Comparison of ENCODE assay signal across 19 cellular contexts in genomic region chr1:209723265-209723664, GRCh38. TPM values are rescaled to one million over a fixed set of nuclear protein-coding genes. Genes with fewer than 3 reads are reported as not detected.
DNase-seq lines count a peak whose midpoint lies in the region; ATAC-seq lines count a peak whose summit lies in the region.
"Had no signal": no experiment of that assay in that cellular context is flagged by ENCODE, and none has a peak within 500 bp of the region (broad histone marks: within the 10 kb centered on the region; RNA-seq: fewer than 3 reads in every experiment).

No MANE protein-coding gene starts in this region.

- WGBS in aorta, 2 donors: 89 to 96% methylated on average over 3 of the region's 3 CpGs

- intact Hi-C loops in aorta (cut with DNase I): no loop called here

- H3K27ac Mint-ChIP-seq in T-helper 1 cell treated with Interleukin-12 subunit alpha and Interleukin-12 subunit beta and Interleukin-4 antibody, amounts not matched to agents 30 μg/mL and 1 μg/mL, for 36 hours: peak overlapping the region; percentile 100
- H3K27ac Mint-ChIP-seq in activated naive CD4-positive, alpha-beta T cell treated with anti-CD3 and anti-CD28 coated beads, Interleukin-2, amount 50 U/mL, for 24 hours: peak overlapping the region; percentile 100
- peak overlapping the region; percentile 71 for H3K27ac Mint-ChIP-seq in stimulated activated effector memory CD8-positive, alpha-beta T cell treated with anti-CD3 and anti-CD28 coated beads, Interleukin-12 subunit alpha, Interleukin-12 subunit beta, amount 100 ng/mL, for 72 hours

- DNase-seq in T-helper 1 cell (no peak), NCI-H1436 treated with DMSO at 0.1 percent for 48 hours (lab: John Stamatoyannopoulos, UW) (no peak), aorta (no peak)
- no peak for DNase-seq in activated naive CD4-positive, alpha-beta T cell treated with Interleukin-2 at 50 U/mL for 16 hours
- no peak for DNase-seq in stimulated activated effector memory CD8-positive, alpha-beta T cell treated with anti-CD3 and anti-CD28 coated beads, Interleukin-12 subunit alpha, Interleukin-12 subunit beta, amount 100 ng/mL, for 72 hours (ENCODE audit: low spot score in 2 of 2)
- DNase-seq: AML-193; DMS79 treated with DMSO at 0.1 percent for 48 hours; GOT3; KBM-7; NCI-H1105; NCI-H1694 treated with DMSO at 0.1 percent for 48 hours; NK-92 treated with Interleukin-12 subunit alpha and Interleukin-12 subunit beta, amount 100 ng/mL, for 24 hours had no signal

- no peaks in the 10 kb centered on the region for H3K27me3 Mint-ChIP-seq in T-helper 1 cell treated with Interleukin-12 subunit alpha and Interleukin-12 subunit beta and Interleukin-4 antibody, amounts not matched to agents 30 μg/mL and 1 μg/mL, for 36 hours (ENCODE audit: low read depth)
- H3K27me3 Mint-ChIP-seq in activated naive CD4-positive, alpha-beta T cell treated with anti-CD3 and anti-CD28 coated beads, Interleukin-2, amount 50 U/mL, for 24 hours: no peaks in the 10 kb centered on the region

- no peak overlapping the region for H3K4me3 ChIP-seq in aorta (ENCODE audit: low read length in 2 of 2)

- H3K36me3 ChIP-seq in aorta (ENCODE audit: control insufficient read depth in 1 of 2, insufficient read depth in 2 of 2, low read length in 1 of 2): no peaks in the 10 kb centered on the region

- H3K9me3 ChIP-seq in aorta (ENCODE audit: control insufficient read depth, low read length): no peaks in the 10 kb centered on the region

- ATAC-seq in esophagus mucosa (peak; percentile 73), aorta (ENCODE audit: low FRiP score) (no peak)
- no peak for ATAC-seq in stimulated activated effector memory CD8-positive, alpha-beta T cell treated with anti-CD3 and anti-CD28 coated beads, Interleukin-12 subunit alpha, Interleukin-12 subunit beta, amount 100 ng/mL, for 72 hours

- peaks cover 6% of the 10 kb centered on the region for H3K9me3 Mint-ChIP-seq in T-helper 1 cell treated with Interleukin-12 subunit alpha and Interleukin-12 subunit beta and Interleukin-4 antibody, amounts not matched to agents 30 μg/mL and 1 μg/mL, for 36 hours
- H3K9me3 Mint-ChIP-seq in activated naive CD4-positive, alpha-beta T cell treated with anti-CD3 and anti-CD28 coated beads, Interleukin-2, amount 50 U/mL, for 24 hours: peaks cover 11% of the 10 kb centered on the region
- no peaks in the 10 kb centered on the region for H3K9me3 Mint-ChIP-seq in stimulated activated effector memory CD8-positive, alpha-beta T cell treated with anti-CD3 and anti-CD28 coated beads, Interleukin-12 subunit alpha, Interleukin-12 subunit beta, amount 100 ng/mL, for 72 hours

- no peak overlapping the region for H3K4me3 Mint-ChIP-seq in T-helper 1 cell treated with Interleukin-12 subunit alpha and Interleukin-12 subunit beta and Interleukin-4 antibody, amounts not matched to agents 30 μg/mL and 1 μg/mL, for 36 hours
- H3K4me3 Mint-ChIP-seq in activated naive CD4-positive, alpha-beta T cell treated with anti-CD3 and anti-CD28 coated beads, Interleukin-2, amount 50 U/mL, for 24 hours: no peak overlapping the region
- H3K4me3 Mint-ChIP-seq in stimulated activated effector memory CD8-positive, alpha-beta T cell treated with anti-CD3 and anti-CD28 coated beads, Interleukin-12 subunit alpha, Interleukin-12 subunit beta, amount 100 ng/mL, for 72 hours: no peak overlapping the region

- peaks cover 31% of the 10 kb centered on the region for H3K4me1 Mint-ChIP-seq in T-helper 1 cell treated with Interleukin-12 subunit alpha and Interleukin-12 subunit beta and Interleukin-4 antibody, amounts not matched to agents 30 μg/mL and 1 μg/mL, for 36 hours (ENCODE audit: low read depth)
- H3K4me1 Mint-ChIP-seq in activated naive CD4-positive, alpha-beta T cell treated with anti-CD3 and anti-CD28 coated beads, Interleukin-2, amount 50 U/mL, for 24 hours: peaks cover 62% of the 10 kb centered on the region
- peaks cover 26% of the 10 kb centered on the region for H3K4me1 Mint-ChIP-seq in stimulated activated effector memory CD8-positive, alpha-beta T cell treated with anti-CD3 and anti-CD28 coated beads, Interleukin-12 subunit alpha, Interleukin-12 subunit beta, amount 100 ng/mL, for 72 hours

- H3K4me1 ChIP-seq in aorta (ENCODE audit: control insufficient read depth in 1 of 2, insufficient read depth in 2 of 2, low read length in 2 of 2): no peaks in the 10 kb centered on the region

- H3K27me3 ChIP-seq in aorta (ENCODE audit: control insufficient read depth in 1 of 2, insufficient read depth in 2 of 2, low read length in 1 of 2): no peaks in the 10 kb centered on the region

- no peak overlapping the region for H3K27ac ChIP-seq in aorta (ENCODE audit: low read depth in 1 of 2, low read length in 2 of 2)
- H3K27ac ChIP-seq: 22Rv1, C4-2B had no signal

- H3K36me3 Mint-ChIP-seq in T-helper 1 cell treated with Interleukin-12 subunit alpha and Interleukin-12 subunit beta and Interleukin-4 antibody, amounts not matched to agents 30 μg/mL and 1 μg/mL, for 36 hours (ENCODE audit: low read depth): peaks cover 22% of the 10 kb centered on the region
- H3K36me3 Mint-ChIP-seq in activated naive CD4-positive, alpha-beta T cell treated with anti-CD3 and anti-CD28 coated beads, Interleukin-2, amount 50 U/mL, for 24 hours: peaks cover 2% of the 10 kb centered on the region
- no peaks in the 10 kb centered on the region for H3K36me3 Mint-ChIP-seq in stimulated activated effector memory CD8-positive, alpha-beta T cell treated with anti-CD3 and anti-CD28 coated beads, Interleukin-12 subunit alpha, Interleukin-12 subunit beta, amount 100 ng/mL, for 72 hours

RNA-seq across cellular contexts. Expression of gene HSD11B1, which starts 18.6 kb away (rescaled TPM):
- 0.36 TPM for total RNA-seq in esophagus mucosa
- 10 to 100 TPM; 13.9 to 21.5 TPM for total RNA-seq in aorta
- 10 to 100 TPM in 1 of 2 donors, 1 to 10 TPM in 1; 3.0 to 10.2 TPM for polyA plus RNA-seq in aorta
- total RNA-seq: NCI-H460, OCI-LY7 had no signal

RNA-seq across cellular contexts. Expression of gene TRAF3IP3, which starts 32.6 kb away (rescaled TPM):
- 0.80 TPM for total RNA-seq in esophagus mucosa
- total RNA-seq in aorta: 1 to 10 TPM; 4.3 to 9.0 TPM
- 1 to 10 TPM in 1 of 2 donors, under 1 TPM in 1; 0.88 to 1.1 TPM for polyA plus RNA-seq in aorta
- total RNA-seq: NCI-H460 had no signal

RNA-seq across cellular contexts. Expression of gene G0S2, which starts 48.1 kb away (rescaled TPM):
- 2.3 TPM for total RNA-seq in esophagus mucosa
- 10 to 100 TPM; 21.3 to 24.9 TPM for total RNA-seq in aorta
- 10 to 100 TPM; 16.3 to 20.3 TPM for polyA plus RNA-seq in aorta
- total RNA-seq: OCI-LY7 had no signal

Comparison
In these comparisons a context has a peak if more than half of its experiments do, and no peak if none do; other contexts are left out.
1. RNA of gene HSD11B1, which starts 18.6 kb away (total RNA-seq): 13.9 to 21.5 TPM in aorta; 0.36 TPM in esophagus mucosa (single experiment); every median in the first group is over 10 times any median in the second.
2. Peak in every context shown above with its lines, with median percentiles within 50 percentile points of each other: H3K27ac Mint-ChIP-seq.